In genomic region chrX:76149842-76150204, GRCh38 we compare ENCODE assay signal across 8 cellular contexts. TPM values are rescaled to one million over a fixed set of nuclear protein-coding genes. Genes with fewer than 3 reads are reported as not detected.
DNase-seq lines count a peak whose midpoint lies in the region; ATAC-seq, FAIRE-seq and TF ChIP-seq lines count a peak whose summit lies in the region.
"Not testable (repeated sequence)": the region's sequence is repeated elsewhere in the genome, so short reads cannot be mapped to it uniquely, and the experiment has no call there.

No MANE protein-coding gene starts in this region.

- H3K9me2 ChIP-seq in OCI-LY7 (ENCODE audit: insufficient read depth, low read length): not testable (repeated sequence)

- not testable (repeated sequence) for H3K36me3 ChIP-seq in OCI-LY7 (ENCODE audit: insufficient read depth, low read length); lung (ENCODE audit: control insufficient read depth in 2 of 2, insufficient read depth in 2 of 2, low read length in 2 of 2)

- not testable (repeated sequence) for H4K20me1 ChIP-seq in OCI-LY7 (ENCODE audit: insufficient read depth, low read length)

- DNase-seq in A549 (ENCODE audit: low read depth in 1 of 2, low spot score in 1 of 2); OCI-LY7 (ENCODE audit: low spot score); lung (ENCODE audit: low spot score): not testable (repeated sequence)

- BruUV-seq in OCI-LY7 (replicated peaks; lab: Mats Ljungman, UMichigan): TSS peak; percentile 90

- FAIRE-seq in A549 (lab: Jason Lieb, UNC): not testable (repeated sequence)

- intact Hi-C loops in OCI-LY7 (cut with micrococcal nuclease; ENCODE audit: unreplicated experiment): loop anchor here (10.0 kb wide), 1 partner anchor 1745 kb away; the partner anchor contains the start of genes COX7B and MAGT1

- CTCF ChIA-PET in A549 (lab: Yijun Ruan, JAX); OCI-LY7 (lab: Charles Lee; ENCODE audit: unreplicated experiment): not testable (repeated sequence)

- H3K79me2 ChIP-seq in OCI-LY7 (ENCODE audit: insufficient read depth, low read depth, low read length): not testable (repeated sequence)

- not testable (repeated sequence) for H3K27me3 ChIP-seq in lung (ENCODE audit: control insufficient read depth, insufficient read depth)

- POLR2A ChIA-PET in A549 (lab: Yijun Ruan, JAX); OCI-LY7 (lab: Charles Lee): not testable (repeated sequence)

- not testable (repeated sequence) for H3K4me2 ChIP-seq in A549; OCI-LY7 (ENCODE audit: low read length)

- not testable (repeated sequence) for TF ChIP-seq POLR2A in A549 (IDR thresholded peaks at IDR 0.05; ENCODE audit: low read length)

- peak; percentile 58 to 73 for ATAC-seq in A549
- ATAC-seq in GM19025 (IDR thresholded peaks at IDR 0.05; ENCODE audit: low read depth, unreplicated experiment): peak; percentile 2
- ATAC-seq in GM21447 (IDR thresholded peaks at IDR 0.05; ENCODE audit: unreplicated experiment): peak; percentile 2
- peak; percentile 10 for ATAC-seq in HG02610 (IDR thresholded peaks at IDR 0.05; ENCODE audit: unreplicated experiment)
- ATAC-seq in HG03045 (IDR thresholded peaks at IDR 0.05; ENCODE audit: unreplicated experiment): peak; percentile 7
- ATAC-seq in esophagus mucosa: peak; percentile 44
- ATAC-seq in lung (ENCODE audit: insufficient read depth, low FRiP score): peak; percentile 10

- no CpG with 5 or more reads among the region's 23 CpGs for WGBS in A549 (ENCODE audit: missing lambda C conversion rate)
- no CpG with 5 or more reads among the region's 23 CpGs for WGBS in lung, 2 donors

- not testable (repeated sequence) for TF ChIP-seq CTCF in A549 (IDR thresholded peaks at IDR 0.05); OCI-LY7 (conservative IDR thresholded peaks at IDR 0.05; ENCODE audit: low read length); lung (IDR thresholded peaks at IDR 0.05; ENCODE audit: control extremely low read depth, extremely low read depth)

- H3K4me1 ChIP-seq in A549 (peaks cover 15% of the 10 kb centered on the region), OCI-LY7 (ENCODE audit: insufficient read depth, low read length, poor library complexity, severe bottlenecking) (peaks cover 24% of the 10 kb centered on the region)
- H3K4me1 ChIP-seq in lung (ENCODE audit: control insufficient read depth in 2 of 2, insufficient read depth in 2 of 2, low read length in 2 of 2): not testable (repeated sequence)

- not testable (repeated sequence) for H2AFZ ChIP-seq in OCI-LY7 (ENCODE audit: low read length)

- not testable (repeated sequence) for H3K4me3 ChIP-seq in A549; OCI-LY7 (ENCODE audit: low read depth, low read length, poor library complexity, severe bottlenecking); lung

- TF ChIP-seq RAD21 in A549 (conservative IDR thresholded peaks at IDR 0.05 in 1 of 2, IDR thresholded peaks at IDR 0.05 in 1 of 2): not testable (repeated sequence)

- H3K27ac ChIP-seq in A549; OCI-LY7 (ENCODE audit: low read depth, low read length, poor library complexity, severe bottlenecking); lung (ENCODE audit: low read depth in 1 of 2, low read length in 1 of 2): not testable (repeated sequence)

- TF ChIP-seq EP300 in A549 (IDR thresholded peaks at IDR 0.05): not testable (repeated sequence)

- H3K9me3 ChIP-seq in A549; OCI-LY7 (ENCODE audit: low read length); lung (ENCODE audit: control insufficient read depth in 2 of 2, insufficient read depth in 1 of 2, low read length in 1 of 2): not testable (repeated sequence)

RNA-seq across cellular contexts. Expression of gene PBDC1, which starts 23.0 kb away (rescaled TPM):
- polyA plus RNA-seq in A549 (2011; rRNA removed) (38.5 and 45.5 TPM in 2 replicates), A549 (2017; fragmentation: RNase III; extraction: RNeasy Plus Mini Kit Qiagen cat#74134 plus additional on column Dnase treatment) (50.7 to 57.0 TPM (median 51.6 TPM) in 3 replicates), lung (10 to 100 TPM; 26.2 to 26.9 TPM)
- polyA plus RNA-seq in A549 (2012; cell fraction: cytosol; rRNA removed): 26.8 and 28.5 TPM in 2 replicates
- 10.1 and 12.0 TPM in 2 replicates for polyA plus RNA-seq in A549 (2012; cell fraction: nucleus; rRNA removed)
- polyA minus RNA-seq in A549 (2011; rRNA and poly(A)+ RNA removed): 30.0 and 36.3 TPM in 2 replicates
- total RNA-seq in OCI-LY7 (2014; rRNA removed; shearing (Covaris generic)): not detected in 2 replicates
- total RNA-seq in OCI-LY7 (2022) (not detected in 2 replicates), esophagus mucosa (23.3 TPM), lung (10 to 100 TPM; 14.9 to 23.2 TPM)

Comparison
In these comparisons a context has a peak if more than half of its experiments do, and no peak if none do; other contexts are left out.
1. ATAC-seq: peak in every context shown above with its lines; median percentile 66 in A549; 44 in esophagus mucosa; 10 in HG02610; 10 in lung; 7 in HG03045; 2 in GM19025; 2 in GM21447.
2. RNA of gene PBDC1, which starts 23.0 kb away (total RNA-seq): 23.3 TPM in esophagus mucosa (single experiment) and 14.9 to 23.2 TPM in lung; not detected in OCI-LY7; every median in the first group is over 10 times any median in the second.